Comparison of ENCODE assay signal across 16 cellular contexts in genomic region chr1:100419072-100419471, GRCh38.
DNase-seq lines count a peak whose midpoint lies in the region; ATAC-seq and TF ChIP-seq lines count a peak whose summit lies in the region.
"Had no signal": no experiment of that assay in that cellular context is flagged by ENCODE, and none has a peak within 500 bp of the region (broad histone marks: within the 10 kb centered on the region; RNA-seq: fewer than 3 reads in every experiment).

No MANE protein-coding gene starts in this region.

- no peaks in the 10 kb centered on the region for H3K27me3 Mint-ChIP-seq in activated CD4-positive, alpha-beta memory T cell treated with anti-CD3 and anti-CD28 coated beads for 36 hours
- no peaks in the 10 kb centered on the region for H3K27me3 Mint-ChIP-seq in activated CD4-positive, alpha-beta memory T cell treated with anti-CD3 and anti-CD28 coated beads, Interleukin-2, amount 10 ng/mL, durations not matched to agents 7 days and 5 days
- H3K27me3 Mint-ChIP-seq in CD4-positive, alpha-beta T cell = no peaks in the 10 kb centered on the region
- no peaks in the 10 kb centered on the region for H3K27me3 Mint-ChIP-seq in T-helper 17 cell
- no peaks in the 10 kb centered on the region for H3K27me3 Mint-ChIP-seq in memory B cell

- TF ChIP-seq CTCF in CD4-positive, alpha-beta T cell (IDR thresholded peaks at IDR 0.05) = no peak

- intact Hi-C loops in activated CD4-positive, alpha-beta memory T cell treated with anti-CD3 and anti-CD28 coated beads for 36 hours (cut with micrococcal nuclease) = no loop called here
- intact Hi-C loops in CD4-positive, alpha-beta T cell (cut with DNase I, micrococcal nuclease) = no loop called here

- ATAC-seq in CD4-positive, alpha-beta T cell (ENCODE audit: poor library complexity) = no peak
- ATAC-seq in T-helper 17 cell (no peak), memory B cell (ENCODE audit: low read depth) (no peak), HG03442 (IDR thresholded peaks at IDR 0.05; ENCODE audit: unreplicated experiment) (no peak)
- ATAC-seq: CD8-positive, alpha-beta T cell; HepG2 had no signal

- H3K27me3 ChIP-seq in CD4-positive, alpha-beta T cell (ENCODE audit: control insufficient read depth, insufficient read depth, low read length) = no peaks in the 10 kb centered on the region
- H3K27me3 ChIP-seq: BLaER1 treated with 17β-estradiol and CSF1 and Interleukin-3, amounts not matched to agents 10 nM and 100 nM had no signal

- peaks cover 80% of the 10 kb centered on the region for H3K4me1 Mint-ChIP-seq in activated CD4-positive, alpha-beta memory T cell treated with anti-CD3 and anti-CD28 coated beads for 36 hours (ENCODE audit: low read depth)
- peaks cover 64% of the 10 kb centered on the region for H3K4me1 Mint-ChIP-seq in activated CD4-positive, alpha-beta memory T cell treated with anti-CD3 and anti-CD28 coated beads, Interleukin-2, amount 10 ng/mL, durations not matched to agents 7 days and 5 days
- H3K4me1 Mint-ChIP-seq in CD4-positive, alpha-beta T cell (ENCODE audit: low read depth) = peaks cover 97% of the 10 kb centered on the region
- H3K4me1 Mint-ChIP-seq in T-helper 17 cell = peaks cover 59% of the 10 kb centered on the region
- H3K4me1 Mint-ChIP-seq in memory B cell = peaks cover 32% of the 10 kb centered on the region

- no peaks in the 10 kb centered on the region for H3K9me3 ChIP-seq in CD4-positive, alpha-beta T cell (ENCODE audit: control insufficient read depth, low read length)
- no peaks in the 10 kb centered on the region for H3K9me3 ChIP-seq in T-helper 17 cell (ENCODE audit: control insufficient read depth, low read length, poor library complexity, severe bottlenecking)
- H3K9me3 ChIP-seq: BLaER1 treated with 17β-estradiol and CSF1 and Interleukin-3, amounts not matched to agents 10 nM and 100 nM; Caco-2; HAP-1 had no signal

- H3K27ac ChIP-seq in CD4-positive, alpha-beta T cell (ENCODE audit: low read depth, low read length) = no peak overlapping the region
- H3K27ac ChIP-seq: BLaER1 treated with 17β-estradiol and CSF1 and Interleukin-3, amounts not matched to agents 10 nM and 100 nM had no signal

- H3K4me3 Mint-ChIP-seq in activated CD4-positive, alpha-beta memory T cell treated with anti-CD3 and anti-CD28 coated beads for 36 hours = no peak overlapping the region
- no peak overlapping the region for H3K4me3 Mint-ChIP-seq in activated CD4-positive, alpha-beta memory T cell treated with anti-CD3 and anti-CD28 coated beads, Interleukin-2, amount 10 ng/mL, durations not matched to agents 7 days and 5 days
- no peak overlapping the region for H3K4me3 Mint-ChIP-seq in CD4-positive, alpha-beta T cell
- H3K4me3 Mint-ChIP-seq in T-helper 17 cell (peak overlapping the region; percentile 52), memory B cell (no peak overlapping the region)
- H3K4me3 Mint-ChIP-seq: CD8-positive, alpha-beta T cell had no signal

- H3K27ac Mint-ChIP-seq in activated CD4-positive, alpha-beta memory T cell treated with anti-CD3 and anti-CD28 coated beads for 36 hours = peak overlapping the region; percentile 78
- no peak overlapping the region for H3K27ac Mint-ChIP-seq in activated CD4-positive, alpha-beta memory T cell treated with anti-CD3 and anti-CD28 coated beads, Interleukin-2, amount 10 ng/mL, durations not matched to agents 7 days and 5 days
- peak overlapping the region; percentile 86 for H3K27ac Mint-ChIP-seq in CD4-positive, alpha-beta T cell
- H3K27ac Mint-ChIP-seq in T-helper 17 cell = peak overlapping the region; percentile 98
- peak overlapping the region; percentile 72 for H3K27ac Mint-ChIP-seq in memory B cell

- peaks cover 23% of the 10 kb centered on the region for H3K36me3 Mint-ChIP-seq in activated CD4-positive, alpha-beta memory T cell treated with anti-CD3 and anti-CD28 coated beads for 36 hours
- H3K36me3 Mint-ChIP-seq in activated CD4-positive, alpha-beta memory T cell treated with anti-CD3 and anti-CD28 coated beads, Interleukin-2, amount 10 ng/mL, durations not matched to agents 7 days and 5 days (ENCODE audit: low read depth) = peaks cover 75% of the 10 kb centered on the region
- H3K36me3 Mint-ChIP-seq in CD4-positive, alpha-beta T cell (ENCODE audit: low read depth) = peaks cover 81% of the 10 kb centered on the region
- H3K36me3 Mint-ChIP-seq in T-helper 17 cell (ENCODE audit: low read depth) (peaks cover 13% of the 10 kb centered on the region), memory B cell (peaks cover 19% of the 10 kb centered on the region)

- H3K9me3 Mint-ChIP-seq in activated CD4-positive, alpha-beta memory T cell treated with anti-CD3 and anti-CD28 coated beads for 36 hours = peaks cover 8% of the 10 kb centered on the region
- H3K9me3 Mint-ChIP-seq in activated CD4-positive, alpha-beta memory T cell treated with anti-CD3 and anti-CD28 coated beads, Interleukin-2, amount 10 ng/mL, durations not matched to agents 7 days and 5 days = peaks cover 5% of the 10 kb centered on the region
- H3K9me3 Mint-ChIP-seq in CD4-positive, alpha-beta T cell = peaks cover 7% of the 10 kb centered on the region
- H3K9me3 Mint-ChIP-seq in memory B cell = peaks cover 4% of the 10 kb centered on the region

- CTCF ChIA-PET in activated CD4-positive, alpha-beta memory T cell treated with anti-CD3 and anti-CD28 coated beads for 36 hours (lab: Charles Lee) = no interaction called here
- CTCF ChIA-PET in activated CD4-positive, alpha-beta memory T cell treated with anti-CD3 and anti-CD28 coated beads, Interleukin-2, amount 10 ng/mL, durations not matched to agents 7 days and 5 days (lab: Charles Lee) = no interaction called here
- CTCF ChIA-PET in CD4-positive, alpha-beta T cell (lab: Charles Lee) = interaction anchor here (1.2 to 1.6 kb wide), 2 partner anchors 22 to 40 kb away, joined by 4 to 7 read pairs; no protein-coding TSS in a partner anchor

- POLR2A ChIA-PET in activated CD4-positive, alpha-beta memory T cell treated with anti-CD3 and anti-CD28 coated beads for 36 hours (lab: Charles Lee) = interaction anchor here (1.0 kb wide), 1 partner anchor 10 kb away, joined by 3 read pairs; no protein-coding TSS in a partner anchor
- POLR2A ChIA-PET in activated CD4-positive, alpha-beta memory T cell treated with anti-CD3 and anti-CD28 coated beads, Interleukin-2, amount 10 ng/mL, durations not matched to agents 7 days and 5 days (lab: Charles Lee) = interaction anchor here (0.6 to 1.2 kb wide), 4 partner anchors 18 to 68 kb away, joined by 3 read pairs; partner anchors contain the start of gene CDC14A
- POLR2A ChIA-PET in CD4-positive, alpha-beta T cell (lab: Charles Lee) = interaction anchor here (0.6 to 1.4 kb wide), 3 partner anchors 13 to 56 kb away, joined by 3 to 4 read pairs (median 3); no protein-coding TSS in a partner anchor

- no peak for DNase-seq in activated CD4-positive, alpha-beta memory T cell treated with anti-CD3 and anti-CD28 coated beads for 36 hours
- no peak for DNase-seq in activated CD4-positive, alpha-beta memory T cell treated with anti-CD3 and anti-CD28 coated beads, Interleukin-2, amount 10 ng/mL, durations not matched to agents 7 days and 5 days
- no peak for DNase-seq in CD4-positive, alpha-beta T cell
- DNase-seq in T-helper 17 cell (no peak), memory B cell (ENCODE audit: low spot score in 2 of 2) (no peak), NCI-H1694 treated with DMSO at 0.1 percent for 48 hours (lab: John Stamatoyannopoulos, UW) (no peak), hippocampal formation (lab: John Stamatoyannopoulos, UW) (no peak)
- DNase-seq: ACHN; Caco-2; CD8-positive, alpha-beta T cell; DND-41; GDM1 had no signal
